7 cellular contexts compared by ENCODE assay signal in the genomic region with DNA sequence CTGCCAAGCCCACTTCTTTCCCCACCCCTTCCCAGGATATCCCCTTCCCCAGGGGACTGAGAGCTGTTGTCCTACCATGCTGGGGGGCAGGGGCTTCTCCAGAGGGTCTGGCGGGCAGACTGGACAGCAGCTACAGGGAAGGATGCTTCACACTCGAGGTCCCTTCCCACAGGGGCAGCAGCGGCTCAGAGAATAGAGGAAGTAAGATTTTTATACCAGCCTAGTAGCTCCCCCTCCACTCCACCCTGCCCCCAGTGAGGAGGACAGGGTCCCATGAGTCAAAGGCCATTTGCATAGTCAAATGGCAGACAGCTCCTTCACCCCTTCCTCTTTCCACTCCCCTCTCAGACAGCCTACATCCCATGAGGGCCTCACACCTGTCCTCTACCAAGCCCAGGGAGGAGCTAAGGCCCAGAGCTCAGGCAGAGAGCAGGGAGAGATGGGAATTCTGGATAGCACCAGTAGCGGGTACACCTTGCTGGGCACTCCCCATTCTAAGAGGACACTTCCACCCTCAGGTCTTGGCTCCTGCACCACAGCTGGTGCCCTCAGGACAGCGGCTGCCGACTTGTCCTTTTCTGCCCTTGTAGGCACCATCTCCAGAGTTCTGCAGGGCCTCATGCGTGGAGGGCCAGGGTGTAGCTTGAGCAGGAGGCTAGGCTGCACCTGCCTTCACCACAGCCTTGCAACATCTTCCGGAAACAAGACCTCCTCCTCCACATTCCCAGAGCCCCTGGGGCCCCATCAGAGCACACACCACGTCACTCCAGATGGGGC. TPM values are rescaled to one million over a fixed set of nuclear protein-coding genes. Genes with fewer than 3 reads are reported as not detected.
DNase-seq lines count a peak whose midpoint lies in the region; ATAC-seq lines count a peak whose summit lies in the region.

A gene with protein sequence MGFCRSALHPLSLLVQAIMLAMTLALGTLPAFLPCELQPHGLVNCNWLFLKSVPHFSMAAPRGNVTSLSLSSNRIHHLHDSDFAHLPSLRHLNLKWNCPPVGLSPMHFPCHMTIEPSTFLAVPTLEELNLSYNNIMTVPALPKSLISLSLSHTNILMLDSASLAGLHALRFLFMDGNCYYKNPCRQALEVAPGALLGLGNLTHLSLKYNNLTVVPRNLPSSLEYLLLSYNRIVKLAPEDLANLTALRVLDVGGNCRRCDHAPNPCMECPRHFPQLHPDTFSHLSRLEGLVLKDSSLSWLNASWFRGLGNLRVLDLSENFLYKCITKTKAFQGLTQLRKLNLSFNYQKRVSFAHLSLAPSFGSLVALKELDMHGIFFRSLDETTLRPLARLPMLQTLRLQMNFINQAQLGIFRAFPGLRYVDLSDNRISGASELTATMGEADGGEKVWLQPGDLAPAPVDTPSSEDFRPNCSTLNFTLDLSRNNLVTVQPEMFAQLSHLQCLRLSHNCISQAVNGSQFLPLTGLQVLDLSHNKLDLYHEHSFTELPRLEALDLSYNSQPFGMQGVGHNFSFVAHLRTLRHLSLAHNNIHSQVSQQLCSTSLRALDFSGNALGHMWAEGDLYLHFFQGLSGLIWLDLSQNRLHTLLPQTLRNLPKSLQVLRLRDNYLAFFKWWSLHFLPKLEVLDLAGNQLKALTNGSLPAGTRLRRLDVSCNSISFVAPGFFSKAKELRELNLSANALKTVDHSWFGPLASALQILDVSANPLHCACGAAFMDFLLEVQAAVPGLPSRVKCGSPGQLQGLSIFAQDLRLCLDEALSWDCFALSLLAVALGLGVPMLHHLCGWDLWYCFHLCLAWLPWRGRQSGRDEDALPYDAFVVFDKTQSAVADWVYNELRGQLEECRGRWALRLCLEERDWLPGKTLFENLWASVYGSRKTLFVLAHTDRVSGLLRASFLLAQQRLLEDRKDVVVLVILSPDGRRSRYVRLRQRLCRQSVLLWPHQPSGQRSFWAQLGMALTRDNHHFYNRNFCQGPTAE (minus strand): TSS at position 194 of the 777 bp plus-strand sequence. CDS start 116 bp downstream, at position 78.

- peak within 1 kb of the TSS; percentile 90 for H3K27ac Mint-ChIP-seq in activated naive CD8-positive, alpha-beta T cell treated with anti-CD3 and anti-CD28 coated beads for 36 hours

- no peaks in the 10 kb centered on the region for H3K27me3 Mint-ChIP-seq in activated naive CD8-positive, alpha-beta T cell treated with anti-CD3 and anti-CD28 coated beads for 36 hours

- H3K4me3 Mint-ChIP-seq in activated naive CD8-positive, alpha-beta T cell treated with anti-CD3 and anti-CD28 coated beads for 36 hours = peak within 1 kb of the TSS; percentile 62

- peaks cover 8% of the 10 kb centered on the region for H3K36me3 Mint-ChIP-seq in activated naive CD8-positive, alpha-beta T cell treated with anti-CD3 and anti-CD28 coated beads for 36 hours

- peaks cover 52% of the 10 kb centered on the region for H3K4me1 Mint-ChIP-seq in activated naive CD8-positive, alpha-beta T cell treated with anti-CD3 and anti-CD28 coated beads for 36 hours

- DNase-seq in KBM-7 (peak; percentile 91), NCI-H146 treated with DMSO at 0.1 percent for 48 hours (lab: John Stamatoyannopoulos, UW; ENCODE audit: unreplicated experiment) (no peak), nucleus accumbens (lab: John Stamatoyannopoulos, UW) (no peak), NCI-H524 (lab: John Stamatoyannopoulos, UW) (no peak)
- peak; percentile 52 for DNase-seq in activated naive CD8-positive, alpha-beta T cell treated with anti-CD3 and anti-CD28 coated beads for 36 hours

- in situ Hi-C loops in KBM-7 (cut with MboI; ENCODE audit: low pct_unique_long_range_greater_than_20kb, low sequenced_read_pairs) = no loop called here

- peak; percentile 78 for ATAC-seq in GM18858 (IDR thresholded peaks at IDR 0.05; ENCODE audit: unreplicated experiment)
- peak; percentile 80 for ATAC-seq in GM21619 (IDR thresholded peaks at IDR 0.05; ENCODE audit: unreplicated experiment)

- H3K9me3 Mint-ChIP-seq in activated naive CD8-positive, alpha-beta T cell treated with anti-CD3 and anti-CD28 coated beads for 36 hours = no peaks in the 10 kb centered on the region

RNA-seq across cellular contexts. Expression of the gene that starts here (rescaled TPM):
- 1 to 10 TPM in 1 of 2 experiments, under 1 TPM in 1; 0.85 to 1.4 TPM for total RNA-seq in activated naive CD8-positive, alpha-beta T cell treated with anti-CD3 and anti-CD28 coated beads for 36 hours

Comparison
In these comparisons a context has a peak if more than half of its experiments do, and no peak if none do; other contexts are left out.
1. DNase-seq: peak in KBM-7 (single experiment) and activated naive CD8-positive, alpha-beta T cell treated with anti-CD3 and anti-CD28 coated beads for 36 hours (single experiment); none in NCI-H146 treated with DMSO at 0.1 percent for 48 hours (single experiment), nucleus accumbens (0 of 56) and NCI-H524 (0 of 2).